ENCODE assay signal across 1 cellular context in the genomic region with DNA sequence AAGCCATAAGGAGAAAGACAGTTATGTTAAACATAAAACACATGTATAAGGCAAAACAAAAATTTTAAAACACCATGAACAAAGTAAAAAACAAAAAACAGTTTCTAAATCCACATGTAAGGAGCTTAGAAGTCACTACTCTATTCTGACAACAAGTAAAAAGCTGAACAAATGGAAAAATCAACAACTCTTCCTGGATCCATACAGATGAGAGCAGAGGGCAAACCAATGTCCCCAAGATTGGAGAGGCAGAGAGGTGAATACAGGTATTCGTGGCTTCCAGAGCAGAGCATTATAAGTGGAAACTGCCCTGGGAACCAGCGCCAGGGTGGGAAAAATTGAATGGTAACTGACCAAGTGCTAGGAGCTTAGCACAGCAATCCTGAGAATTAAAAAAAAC.
TF ChIP-seq lines count a peak whose summit lies in the region.

No MANE protein-coding gene starts in this region.

TF ChIP-seq in H1, 55 proteins besides CTCF, POLR2A, EP300 and RAD21:
- TF ChIP-seq HDAC2 (IDR thresholded peaks at IDR 0.05; ENCODE audit: borderline replicate concordance in 1 of 2, low read depth in 2 of 2, low read length in 2 of 2), result no peak
- TF ChIP-seq JUN (IDR thresholded peaks at IDR 0.05; ENCODE audit: low read depth, low read length), result no peak
- TF ChIP-seq RFX5 (IDR thresholded peaks at IDR 0.05; ENCODE audit: borderline replicate concordance, low read depth, low read length), result no peak
- no peak for TF ChIP-seq CREB1 (IDR thresholded peaks at IDR 0.05)
- TF ChIP-seq SP1 (IDR thresholded peaks at IDR 0.05; ENCODE audit: low read depth, low read length), result no peak
- TF ChIP-seq BRCA1 (IDR thresholded peaks at IDR 0.05; ENCODE audit: low read depth, low read length), result no peak
- TF ChIP-seq NANOG (IDR thresholded peaks at IDR 0.05; ENCODE audit: insufficient read depth, low read depth, low read length, poor library complexity, severe bottlenecking), result no peak
- no peak for TF ChIP-seq KDM1A (IDR thresholded peaks at IDR 0.05; ENCODE audit: borderline replicate concordance, low read length)
- no peak for TF ChIP-seq EZH2 (IDR thresholded peaks at IDR 0.05; ENCODE audit: low read depth, low read length, severe bottlenecking)
- TF ChIP-seq, protein P1, sequence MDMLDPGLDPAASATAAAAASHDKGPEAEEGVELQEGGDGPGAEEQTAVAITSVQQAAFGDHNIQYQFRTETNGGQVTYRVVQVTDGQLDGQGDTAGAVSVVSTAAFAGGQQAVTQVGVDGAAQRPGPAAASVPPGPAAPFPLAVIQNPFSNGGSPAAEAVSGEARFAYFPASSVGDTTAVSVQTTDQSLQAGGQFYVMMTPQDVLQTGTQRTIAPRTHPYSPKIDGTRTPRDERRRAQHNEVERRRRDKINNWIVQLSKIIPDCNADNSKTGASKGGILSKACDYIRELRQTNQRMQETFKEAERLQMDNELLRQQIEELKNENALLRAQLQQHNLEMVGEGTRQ (IDR thresholded peaks at IDR 0.05; ENCODE audit: low read length), result no peak
- no peak for TF ChIP-seq EGR1 (IDR thresholded peaks at IDR 0.05; ENCODE audit: borderline replicate concordance, low read depth, low read length)
- no peak for TF ChIP-seq TAF7 (optimal IDR thresholded peaks at IDR 0.05; ENCODE audit: borderline replicate concordance, low read depth, low read length)
